In genomic region chr15:59437777-59438574, GRCh38 we compare ENCODE assay signal across 8 cellular contexts. TPM values are rescaled to one million over a fixed set of nuclear protein-coding genes. Genes with fewer than 3 reads are reported as not detected.
DNase-seq lines count a peak whose midpoint lies in the region; ATAC-seq and TF ChIP-seq lines count a peak whose summit lies in the region.

Gene FAM81A, plus strand, starts transcription at chr15:59438186. Its CDS starts 20,441 bp downstream, at chr15:59458627.

- peaks cover 9 to 56% of the 10 kb centered on the region in 2 donors for H3K27me3 ChIP-seq in left lung

- H3K4me3 ChIP-seq in WI38 (ENCODE audit: low read depth, low read length) (peak within 1 kb of the TSS; percentile 53), left lung (peak within 1 kb of the TSS; percentile 29 to 33)

- no peak within 1 kb of the TSS for H3K27ac ChIP-seq in left lung

- H3K9me3 ChIP-seq in left lung = no peaks in the 10 kb centered on the region

- intact Hi-C loops in left lung (cut with DNase I) = no loop called here

- peaks cover 7 to 17% of the 10 kb centered on the region in 2 donors for H3K4me1 ChIP-seq in left lung

- no peaks in the 10 kb centered on the region for H3K36me3 ChIP-seq in left lung

- ATAC-seq in HG02610 (IDR thresholded peaks at IDR 0.05; ENCODE audit: unreplicated experiment) (peak; percentile 79), left lung (peak; percentile 94)

- TF ChIP-seq CTCF in WI38 (IDR thresholded peaks at IDR 0.05; ENCODE audit: low read depth, low read length) (no peak), left lung (IDR thresholded peaks at IDR 0.05) (no peak)

- DNase-seq in activated T-cell treated with anti-CD3 and anti-CD28 coated beads for 1 hour (ENCODE audit: low read depth) = peak; percentile 10
- DNase-seq in activated T-cell treated with anti-CD3 and anti-CD28 coated beads for 4 hours = no peak
- DNase-seq in NCI-H1092 treated with DMSO at 0.1 percent for 48 hours (lab: John Stamatoyannopoulos, UW) = peak; percentile 66
- peak; percentile 53 for DNase-seq in dedifferentiated amniotic fluid mesenchymal stem cell (ENCODE audit: extremely low spot score)
- peak; percentile 83 to 89 for DNase-seq in left lung
- peak; percentile 22 to 23 for DNase-seq in stimulated activated CD4-positive, alpha-beta T cell treated with anti-CD3 and anti-CD28 coated beads, Interleukin-2, amount 100 ng/mL, for 48 hours

RNA-seq across cellular contexts. Expression of gene FAM81A, which starts in this region (rescaled TPM):
- total RNA-seq in left lung = 1 to 10 TPM; 1.9 to 2.2 TPM
